Comparison of ENCODE assay signal across 9 cellular contexts in the genomic region with DNA sequence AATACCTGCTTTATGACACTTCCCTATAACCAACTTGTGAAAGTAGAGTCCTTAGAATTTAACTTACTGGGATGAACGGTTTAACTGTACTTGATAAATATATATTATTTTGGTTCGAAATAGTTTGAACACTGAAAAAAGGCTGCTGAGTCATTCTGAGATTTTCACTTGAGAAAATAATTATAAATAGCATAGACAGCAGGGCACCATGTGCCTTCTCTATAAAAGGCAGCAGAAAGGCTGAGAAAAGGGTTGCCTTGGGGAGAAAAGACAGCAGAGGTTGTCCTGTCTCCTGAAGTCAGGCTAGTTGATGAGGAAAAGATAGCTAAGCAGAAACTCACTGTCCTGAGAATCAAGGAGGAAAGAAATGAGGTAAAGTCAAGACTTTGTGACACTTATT.
DNase-seq lines count a peak whose midpoint lies in the region; ATAC-seq and TF ChIP-seq lines count a peak whose summit lies in the region.
"Had no signal": no experiment of that assay in that cellular context is flagged by ENCODE, and none has a peak within 500 bp of the region (broad histone marks: within the 10 kb centered on the region; RNA-seq: fewer than 3 reads in every experiment).

No MANE protein-coding gene starts in this region.

- CTCF ChIA-PET in activated CD8-positive, alpha-beta T cell treated with anti-CD3 and anti-CD28 coated beads for 36 hours (lab: Charles Lee) = no interaction called here

- no peaks in the 10 kb centered on the region for H3K36me3 Mint-ChIP-seq in activated CD8-positive, alpha-beta T cell treated with anti-CD3 and anti-CD28 coated beads for 36 hours (ENCODE audit: low read depth)

- POLR2A ChIA-PET in activated CD8-positive, alpha-beta T cell treated with anti-CD3 and anti-CD28 coated beads for 36 hours (lab: Charles Lee) = no interaction called here

- DNase-seq in fibroblast of mammary gland (ENCODE audit: low read depth) (peak; percentile 10), GDM1 (lab: John Stamatoyannopoulos, UW) (no peak), cardiac septum (ENCODE audit: low spot score) (no peak), NCI-H2029 treated with DMSO at 0.1 percent for 48 hours (lab: John Stamatoyannopoulos, UW) (no peak)
- no peak for DNase-seq in activated CD8-positive, alpha-beta T cell treated with anti-CD3 and anti-CD28 coated beads for 36 hours

- no peaks in the 10 kb centered on the region for H3K9me3 Mint-ChIP-seq in activated CD8-positive, alpha-beta T cell treated with anti-CD3 and anti-CD28 coated beads for 36 hours
- H3K9me3 Mint-ChIP-seq: stimulated activated naive CD8-positive, alpha-beta T cell treated with anti-CD3 and anti-CD28 coated beads, Interleukin-15, Interleukin-2, amounts not matched to agents 100 ng/mL and 50 ng/mL, for 24 hours had no signal

- H3K4me3 ChIP-seq in fibroblast of mammary gland (ENCODE audit: control insufficient read depth, low read depth, low read length) = no peak overlapping the region

- ATAC-seq in GM18498 (IDR thresholded peaks at IDR 0.05; ENCODE audit: unreplicated experiment) = peak; percentile 88
- peak; percentile 92 for ATAC-seq in GM21528 (IDR thresholded peaks at IDR 0.05; ENCODE audit: low FRiP score, unreplicated experiment)
- peak; percentile 87 for ATAC-seq in HG03354 (IDR thresholded peaks at IDR 0.05; ENCODE audit: poor library complexity, severe bottlenecking, unreplicated experiment)
- no peak for ATAC-seq in activated CD8-positive, alpha-beta T cell treated with anti-CD3 and anti-CD28 coated beads for 36 hours

- no peak overlapping the region for H3K27ac Mint-ChIP-seq in activated CD8-positive, alpha-beta T cell treated with anti-CD3 and anti-CD28 coated beads for 36 hours
- H3K27ac Mint-ChIP-seq: stimulated activated naive CD8-positive, alpha-beta T cell treated with anti-CD3 and anti-CD28 coated beads, Interleukin-15, Interleukin-2, amounts not matched to agents 100 ng/mL and 50 ng/mL, for 24 hours had no signal

- TF ChIP-seq CTCF in fibroblast of mammary gland (conservative IDR thresholded peaks at IDR 0.05; ENCODE audit: control insufficient read depth, insufficient read depth, low read depth, low read length) = no peak
- no peak for TF ChIP-seq CTCF in activated CD8-positive, alpha-beta T cell treated with anti-CD3 and anti-CD28 coated beads for 36 hours (IDR thresholded peaks at IDR 0.05)

- intact Hi-C loops in activated CD8-positive, alpha-beta T cell treated with anti-CD3 and anti-CD28 coated beads for 36 hours (cut with micrococcal nuclease) = no loop called here
- intact Hi-C loops in cardiac septum (cut with DNase I) = no loop called here

- no peaks in the 10 kb centered on the region for H3K4me1 Mint-ChIP-seq in activated CD8-positive, alpha-beta T cell treated with anti-CD3 and anti-CD28 coated beads for 36 hours (ENCODE audit: low read depth)

- H3K27me3 Mint-ChIP-seq in activated CD8-positive, alpha-beta T cell treated with anti-CD3 and anti-CD28 coated beads for 36 hours = peaks cover 5% of the 10 kb centered on the region

- no peak overlapping the region for H3K4me3 Mint-ChIP-seq in activated CD8-positive, alpha-beta T cell treated with anti-CD3 and anti-CD28 coated beads for 36 hours
- H3K4me3 Mint-ChIP-seq: stimulated activated naive CD8-positive, alpha-beta T cell treated with anti-CD3 and anti-CD28 coated beads, Interleukin-15, Interleukin-2, amounts not matched to agents 100 ng/mL and 50 ng/mL, for 24 hours had no signal
